ENCODE assay signal across 11 cellular contexts in genomic region chr1:1892763-1893120, GRCh38. TPM values are rescaled to one million over a fixed set of nuclear protein-coding genes. Genes with fewer than 3 reads are reported as not detected.
DNase-seq lines count a peak whose midpoint lies in the region; ATAC-seq, FAIRE-seq and TF ChIP-seq lines count a peak whose summit lies in the region.
"Had no signal": no experiment of that assay in that cellular context is flagged by ENCODE, and none has a peak within 500 bp of the region (broad histone marks: within the 10 kb centered on the region; RNA-seq: fewer than 3 reads in every experiment).

No MANE protein-coding gene starts in this region.

- CTCF ChIA-PET in activated CD4-positive, alpha-beta memory T cell treated with anti-CD3 and anti-CD28 coated beads, Interleukin-2, amount 10 ng/mL, durations not matched to agents 7 days and 5 days (lab: Charles Lee): interaction anchor here (1.6 to 1.8 kb wide), 2 partner anchors 13 to 16 kb away, joined by 7 read pairs; no protein-coding TSS in a partner anchor

- no peak for DNase-seq in activated T-cell treated with anti-CD3 and anti-CD28 coated beads, Interleukin-2, amount 50 U/mL, for 24 hours
- DNase-seq in activated T-cell treated with anti-CD3 and anti-CD28 coated beads for 4 hours: no peak
- DNase-seq in activated CD4-positive, alpha-beta memory T cell treated with anti-CD3 and anti-CD28 coated beads, Interleukin-2, amount 10 ng/mL, durations not matched to agents 7 days and 5 days: no peak
- peak; percentile 62 for DNase-seq in kidney
- no peak for DNase-seq in stimulated activated naive CD8-positive, alpha-beta T cell treated with anti-CD3 and anti-CD28 coated beads, Interleukin-15, amount 100 ng/mL, for 72 hours
- no peak for DNase-seq in foreskin fibroblast
- no peak for DNase-seq in NCI-H345 (lab: John Stamatoyannopoulos, UW)
- no peak for DNase-seq in GM19238 (ENCODE audit: insufficient read length, low spot score)
- DNase-seq: NCI-H226, SW 1271 had no signal

- TF ChIP-seq CTCF in kidney (IDR thresholded peaks at IDR 0.05; ENCODE audit: borderline replicate concordance, extremely low read depth, insufficient read depth): no peak
- no peak for TF ChIP-seq CTCF in foreskin fibroblast (IDR thresholded peaks at IDR 0.05; ENCODE audit: low read depth, low read length)

- peaks cover 26% of the 10 kb centered on the region for H3K36me3 Mint-ChIP-seq in activated T-cell treated with anti-CD3 and anti-CD28 coated beads, Interleukin-2, amount 50 U/mL, for 24 hours (ENCODE audit: low read depth)
- peaks cover 21% of the 10 kb centered on the region for H3K36me3 Mint-ChIP-seq in activated CD4-positive, alpha-beta memory T cell treated with anti-CD3 and anti-CD28 coated beads, Interleukin-2, amount 10 ng/mL, durations not matched to agents 7 days and 5 days (ENCODE audit: low read depth)

- peaks cover 52% of the 10 kb centered on the region for H3K4me1 Mint-ChIP-seq in activated T-cell treated with anti-CD3 and anti-CD28 coated beads, Interleukin-2, amount 50 U/mL, for 24 hours (ENCODE audit: low read depth)
- peaks cover 40% of the 10 kb centered on the region for H3K4me1 Mint-ChIP-seq in activated CD4-positive, alpha-beta memory T cell treated with anti-CD3 and anti-CD28 coated beads, Interleukin-2, amount 10 ng/mL, durations not matched to agents 7 days and 5 days
- H3K4me1 Mint-ChIP-seq in stimulated activated naive CD8-positive, alpha-beta T cell treated with anti-CD3 and anti-CD28 coated beads, Interleukin-15, amount 100 ng/mL, for 72 hours: peaks cover 66% of the 10 kb centered on the region

- H3K27ac Mint-ChIP-seq in activated T-cell treated with anti-CD3 and anti-CD28 coated beads, Interleukin-2, amount 50 U/mL, for 24 hours: peak overlapping the region; percentile 92
- peak overlapping the region; percentile 76 for H3K27ac Mint-ChIP-seq in activated CD4-positive, alpha-beta memory T cell treated with anti-CD3 and anti-CD28 coated beads, Interleukin-2, amount 10 ng/mL, durations not matched to agents 7 days and 5 days
- H3K27ac Mint-ChIP-seq in stimulated activated naive CD8-positive, alpha-beta T cell treated with anti-CD3 and anti-CD28 coated beads, Interleukin-15, amount 100 ng/mL, for 72 hours: peak overlapping the region in 1 of 2 donors; percentile 27

- ATAC-seq in stimulated activated naive CD8-positive, alpha-beta T cell treated with anti-CD3 and anti-CD28 coated beads, Interleukin-15, amount 100 ng/mL, for 72 hours: no peak
- ATAC-seq: right cardiac atrium had no signal

- FAIRE-seq in kidney (lab: Jason Lieb, UNC): no peak

- H3K27me3 Mint-ChIP-seq in activated T-cell treated with anti-CD3 and anti-CD28 coated beads, Interleukin-2, amount 50 U/mL, for 24 hours: no peaks in the 10 kb centered on the region
- H3K27me3 Mint-ChIP-seq in activated CD4-positive, alpha-beta memory T cell treated with anti-CD3 and anti-CD28 coated beads, Interleukin-2, amount 10 ng/mL, durations not matched to agents 7 days and 5 days: peaks cover 6% of the 10 kb centered on the region
- no peaks in the 10 kb centered on the region for H3K27me3 Mint-ChIP-seq in stimulated activated naive CD8-positive, alpha-beta T cell treated with anti-CD3 and anti-CD28 coated beads, Interleukin-15, amount 100 ng/mL, for 72 hours

- no peaks in the 10 kb centered on the region for H3K9me3 ChIP-seq in kidney (ENCODE audit: control insufficient read depth in 1 of 2, low read length in 2 of 2)

- peak overlapping the region in 1 of 2 donors; percentile 67 for H3K27ac ChIP-seq in kidney (ENCODE audit: low read depth in 2 of 2, low read length in 2 of 2)

- peaks cover 15 to 22% of the 10 kb centered on the region in 2 donors for H3K4me1 ChIP-seq in kidney (ENCODE audit: control insufficient read depth in 1 of 2, insufficient read depth in 1 of 2, low read depth in 1 of 2, low read length in 2 of 2)

- intact Hi-C loops in kidney (cut with DNase I): no loop called here

- peak overlapping the region in 1 of 2 donors; percentile 62 for H3K4me3 ChIP-seq in kidney (ENCODE audit: low read length in 2 of 2)
- peak overlapping the region in 1 of 2 donors; percentile 67 for H3K4me3 ChIP-seq in foreskin fibroblast (ENCODE audit: low read depth in 1 of 2, low read length in 2 of 2)

- POLR2A ChIA-PET in activated CD4-positive, alpha-beta memory T cell treated with anti-CD3 and anti-CD28 coated beads, Interleukin-2, amount 10 ng/mL, durations not matched to agents 7 days and 5 days (lab: Charles Lee): interaction anchor here (1.3 kb wide), 3 partner anchors 9 to 69 kb away, joined by 3 to 8 read pairs (median 4); no protein-coding TSS in a partner anchor

- no peaks in the 10 kb centered on the region for H3K36me3 ChIP-seq in kidney (ENCODE audit: control insufficient read depth in 1 of 2, insufficient read depth in 2 of 2, low read length in 2 of 2)

- no peaks in the 10 kb centered on the region for H3K9me3 Mint-ChIP-seq in activated T-cell treated with anti-CD3 and anti-CD28 coated beads, Interleukin-2, amount 50 U/mL, for 24 hours
- no peaks in the 10 kb centered on the region for H3K9me3 Mint-ChIP-seq in activated CD4-positive, alpha-beta memory T cell treated with anti-CD3 and anti-CD28 coated beads, Interleukin-2, amount 10 ng/mL, durations not matched to agents 7 days and 5 days
- H3K9me3 Mint-ChIP-seq in stimulated activated naive CD8-positive, alpha-beta T cell treated with anti-CD3 and anti-CD28 coated beads, Interleukin-15, amount 100 ng/mL, for 72 hours: no peaks in the 10 kb centered on the region

- H3K9ac ChIP-seq in kidney (ENCODE audit: low read length in 2 of 2): no peak overlapping the region

- peak overlapping the region; percentile 89 for H3K4me3 Mint-ChIP-seq in activated T-cell treated with anti-CD3 and anti-CD28 coated beads, Interleukin-2, amount 50 U/mL, for 24 hours
- H3K4me3 Mint-ChIP-seq in activated CD4-positive, alpha-beta memory T cell treated with anti-CD3 and anti-CD28 coated beads, Interleukin-2, amount 10 ng/mL, durations not matched to agents 7 days and 5 days: peak overlapping the region; percentile 83
- peak overlapping the region; percentile 90 to 91 for H3K4me3 Mint-ChIP-seq in stimulated activated naive CD8-positive, alpha-beta T cell treated with anti-CD3 and anti-CD28 coated beads, Interleukin-15, amount 100 ng/mL, for 72 hours

RNA-seq across cellular contexts. Expression of gene GNB1, which starts 1.9 kb away (rescaled TPM):
- total RNA-seq in activated CD4-positive, alpha-beta memory T cell treated with anti-CD3 and anti-CD28 coated beads, Interleukin-2, amount 10 ng/mL, durations not matched to agents 7 days and 5 days: 100 to 1,000 TPM; 428 to 431 TPM
- total RNA-seq in kidney: 347 TPM
- polyA plus RNA-seq in kidney (ENCODE audit: insufficient read depth, low read depth, low replicate concordance): 144 TPM

RNA-seq across cellular contexts. Expression of gene CALML6, which starts 22.3 kb away (rescaled TPM):
- under 1 TPM; 0.25 to 0.38 TPM for total RNA-seq in activated CD4-positive, alpha-beta memory T cell treated with anti-CD3 and anti-CD28 coated beads, Interleukin-2, amount 10 ng/mL, durations not matched to agents 7 days and 5 days
- 0.13 TPM for total RNA-seq in kidney
- 1.2 TPM for polyA plus RNA-seq in kidney (ENCODE audit: insufficient read depth, low read depth, low replicate concordance)

RNA-seq across cellular contexts. Expression of gene TMEM52, which starts 26.3 kb away (rescaled TPM):
- total RNA-seq in activated CD4-positive, alpha-beta memory T cell treated with anti-CD3 and anti-CD28 coated beads, Interleukin-2, amount 10 ng/mL, durations not matched to agents 7 days and 5 days: not detected
- total RNA-seq in kidney: 0.50 TPM
- polyA plus RNA-seq in kidney (ENCODE audit: insufficient read depth, low read depth, low replicate concordance): 5.1 TPM
